Comparison of ENCODE assay signal across 19 cellular contexts in genomic region chr7:157419030-157419293, GRCh38.
"Had no signal": no experiment of that assay in that cellular context is flagged by ENCODE, and none has a peak within 500 bp of the region (broad histone marks: within the 10 kb centered on the region; RNA-seq: fewer than 3 reads in every experiment).

No MANE protein-coding gene starts in this region.

- H3K9me3 ChIP-seq: SK-N-SH had no signal

- FAIRE-seq: RCC 7860 had no signal

- DNase-seq: KBM-7, MV-4-11, NCI-H1048, NCI-H1105, NCI-H1436 treated with DMSO at 0.1 percent for 48 hours, NCI-H1694, NCI-H187 treated with DMSO at 0.1 percent for 48 hours, NCI-H2081, NCI-H2107, NCI-H226, NCI-H446, NCI-H510A, NCI-H524 treated with DMSO at 0.1 percent for 48 hours, NCI-H69, NCI-H774, RPMI8226, SHP77 had no signal

- H3K9ac ChIP-seq: SK-N-SH had no signal
